In the genomic region with DNA sequence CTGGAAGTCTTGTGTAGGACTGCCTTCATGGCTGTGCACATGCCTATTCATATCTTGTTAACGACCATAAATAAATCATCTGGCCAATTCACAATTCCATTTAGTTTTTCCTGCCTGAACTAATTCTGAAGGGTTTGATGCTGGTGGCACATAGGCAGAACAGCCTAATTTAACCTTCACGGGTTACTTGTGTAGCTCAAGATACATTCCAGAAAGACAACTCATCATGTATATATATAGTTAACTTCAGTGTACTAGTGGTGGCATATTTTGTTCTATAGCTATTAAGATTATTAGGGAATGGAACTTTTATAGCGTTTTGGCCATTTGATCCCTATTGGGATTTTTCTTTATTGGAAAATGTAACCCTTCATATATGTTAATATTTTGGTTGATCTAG, we compare ENCODE assay signal across 21 cellular contexts.
"Had no signal": no experiment of that assay in that cellular context is flagged by ENCODE, and none has a peak within 500 bp of the region (broad histone marks: within the 10 kb centered on the region; RNA-seq: fewer than 3 reads in every experiment).

No MANE protein-coding gene starts in this region.

- H3K9me3 Mint-ChIP-seq: activated B cell treated with CpG ODN at 0.5 μM for 24 hours; activated CD8-positive, alpha-beta T cell treated with anti-CD3 and anti-CD28 coated beads for 36 hours; activated naive CD8-positive, alpha-beta T cell treated with anti-CD3 and anti-CD28 coated beads, Interleukin-2, amount 10 ng/mL, durations not matched to agents 7 days and 5 days; activated T-helper 17 cell treated with anti-CD3 and anti-CD28 coated beads, Interleukin-2, amount 50 U/mL, for 72 hours; immature natural killer cell; memory B cell; neural progenitor cell; T-helper 2 cell treated with Interferon-gamma antibody and Interleukin-4, amounts not matched to agents 5 μg/mL and 100 μg/mL, for 36 hours had no signal

- H3K4me3 ChIP-seq: mucosa of descending colon, neural progenitor cell, prostate gland, skin epidermis, transverse colon, uterus had no signal

- H3K27ac Mint-ChIP-seq: activated B cell treated with CpG ODN at 0.5 μM for 24 hours; activated CD4-positive, alpha-beta T cell treated with anti-CD3 and anti-CD28 coated beads, Interleukin-2, amount 10 ng/mL, durations not matched to agents 24 days and 14 days; activated CD8-positive, alpha-beta T cell treated with anti-CD3 and anti-CD28 coated beads for 36 hours; activated naive CD8-positive, alpha-beta T cell treated with anti-CD3 and anti-CD28 coated beads, Interleukin-2, amount 10 ng/mL, durations not matched to agents 7 days and 5 days; activated T-helper 17 cell treated with anti-CD3 and anti-CD28 coated beads, Interleukin-2, amount 50 U/mL, for 72 hours; immature natural killer cell; memory B cell; naive thymus-derived CD4-positive, alpha-beta T cell; T-helper 2 cell treated with Interferon-gamma antibody and Interleukin-4, amounts not matched to agents 5 μg/mL and 100 μg/mL, for 36 hours had no signal

- H3K27ac ChIP-seq: neural progenitor cell, prostate gland, skin epidermis, transverse colon, uterus had no signal

- H3K27me3 Mint-ChIP-seq: activated B cell treated with CpG ODN at 0.5 μM for 24 hours; activated CD8-positive, alpha-beta T cell treated with anti-CD3 and anti-CD28 coated beads for 36 hours; activated T-helper 17 cell treated with anti-CD3 and anti-CD28 coated beads, Interleukin-2, amount 50 U/mL, for 72 hours; memory B cell had no signal

- ATAC-seq: activated CD8-positive, alpha-beta T cell treated with anti-CD3 and anti-CD28 coated beads for 36 hours; activated T-helper 17 cell treated with anti-CD3 and anti-CD28 coated beads, Interleukin-2, amount 50 U/mL, for 72 hours; mucosa of descending colon; naive thymus-derived CD4-positive, alpha-beta T cell; right cardiac atrium; stimulated activated naive CD8-positive, alpha-beta T cell treated with anti-CD3 and anti-CD28 coated beads, Interleukin-15, Interleukin-2, amounts not matched to agents 100 U/mL and 50 U/mL, for 24 hours had no signal

- H2AFZ ChIP-seq: neural progenitor cell had no signal

- H3K36me3 Mint-ChIP-seq: immature natural killer cell; memory B cell; naive thymus-derived CD4-positive, alpha-beta T cell had no signal

- H3K9ac ChIP-seq: neural progenitor cell had no signal

- H3K36me3 ChIP-seq: neural progenitor cell, prostate gland, transverse colon, uterus had no signal

- H3K4me1 ChIP-seq: prostate gland, uterus had no signal

- H3K4me1 Mint-ChIP-seq: memory B cell had no signal

- H3K27me3 ChIP-seq: neural progenitor cell, transverse colon, uterus had no signal

- DNase-seq: activated B cell treated with CpG ODN at 0.5 μM for 24 hours; activated CD4-positive, alpha-beta T cell treated with anti-CD3 and anti-CD28 coated beads, Interleukin-2, amount 10 ng/mL, durations not matched to agents 24 days and 14 days; activated CD8-positive, alpha-beta T cell treated with anti-CD3 and anti-CD28 coated beads for 36 hours; activated naive CD4-positive, alpha-beta T cell; activated naive CD8-positive, alpha-beta T cell treated with anti-CD3 and anti-CD28 coated beads, Interleukin-2, amount 10 ng/mL, durations not matched to agents 7 days and 5 days; activated T-cell treated with anti-CD3 and anti-CD28 coated beads, Interleukin-2, amount 50 U/mL, for 1 hour; amygdala; immature natural killer cell; mucosa of descending colon; naive thymus-derived CD4-positive, alpha-beta T cell; right cardiac atrium; stimulated activated naive CD8-positive, alpha-beta T cell treated with anti-CD3 and anti-CD28 coated beads, Interleukin-15, Interleukin-2, amounts not matched to agents 100 U/mL and 50 U/mL, for 24 hours; substantia nigra; transverse colon; uterus had no signal

- H3K4me2 ChIP-seq: neural progenitor cell had no signal

- H3K4me3 Mint-ChIP-seq: activated B cell treated with CpG ODN at 0.5 μM for 24 hours; activated CD4-positive, alpha-beta T cell treated with anti-CD3 and anti-CD28 coated beads, Interleukin-2, amount 10 ng/mL, durations not matched to agents 24 days and 14 days; activated CD8-positive, alpha-beta T cell treated with anti-CD3 and anti-CD28 coated beads for 36 hours; activated naive CD8-positive, alpha-beta T cell treated with anti-CD3 and anti-CD28 coated beads, Interleukin-2, amount 10 ng/mL, durations not matched to agents 7 days and 5 days; activated T-helper 17 cell treated with anti-CD3 and anti-CD28 coated beads, Interleukin-2, amount 50 U/mL, for 72 hours; immature natural killer cell; memory B cell; naive thymus-derived CD4-positive, alpha-beta T cell; neural progenitor cell; T-helper 2 cell treated with Interferon-gamma antibody and Interleukin-4, amounts not matched to agents 5 μg/mL and 100 μg/mL, for 36 hours had no signal

- H3K9me3 ChIP-seq: mucosa of descending colon, prostate gland, transverse colon, uterus had no signal
